Comparison of ENCODE assay signal across 16 cellular contexts in the genomic region with DNA sequence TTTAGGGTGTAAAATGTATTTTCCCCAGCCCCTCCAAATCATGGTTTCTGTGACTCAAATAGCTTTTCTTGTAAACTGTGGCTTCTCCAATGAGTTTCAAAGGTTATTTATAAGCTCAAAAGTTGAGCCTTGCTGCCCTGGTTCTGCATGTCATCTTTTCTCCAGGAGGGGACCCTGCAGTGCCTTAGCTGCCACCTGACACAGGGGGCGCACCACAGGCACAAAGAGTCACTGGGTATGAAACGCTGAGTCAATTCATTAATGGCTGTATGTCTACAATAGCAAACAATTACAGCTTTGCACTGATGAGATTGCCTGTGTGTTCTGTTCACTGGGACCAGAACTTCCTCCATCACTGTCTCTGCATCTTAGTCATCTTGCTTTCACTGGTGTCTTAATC.
DNase-seq lines count a peak whose midpoint lies in the region; ATAC-seq, FAIRE-seq and TF ChIP-seq lines count a peak whose summit lies in the region.
"Had no signal": no experiment of that assay in that cellular context is flagged by ENCODE, and none has a peak within 500 bp of the region (broad histone marks: within the 10 kb centered on the region; RNA-seq: fewer than 3 reads in every experiment).

No MANE protein-coding gene starts in this region.

- no peaks in the 10 kb centered on the region for H3K36me3 ChIP-seq in DOHH2 (ENCODE audit: control insufficient read depth, low read length)
- no peaks in the 10 kb centered on the region for H3K36me3 ChIP-seq in OCI-LY1 (ENCODE audit: insufficient read depth, low read length)
- H3K36me3 ChIP-seq in H1 (ENCODE audit: control insufficient read depth in 2 of 4, insufficient read depth in 4 of 4, low read length in 3 of 4), result no peaks in the 10 kb centered on the region
- H3K36me3 ChIP-seq in subcutaneous abdominal adipose tissue (ENCODE audit: control insufficient read depth in 5 of 5, insufficient read depth in 5 of 5, low read length in 5 of 5), result no peaks in the 10 kb centered on the region
- H3K36me3 ChIP-seq in body of pancreas (replicated peaks in 1 of 2; ENCODE audit: insufficient read depth in 1 of 2, low read depth in 2 of 2), result no peaks in the 10 kb centered on the region
- H3K36me3 ChIP-seq: BLaER1 had no signal

- no peak overlapping the region for H4K8ac ChIP-seq in H1 (ENCODE audit: extremely low read depth, insufficient read depth, low read length)

- no peak overlapping the region for H3K27ac ChIP-seq in DOHH2 (ENCODE audit: low read depth, low read length)
- H3K27ac ChIP-seq in OCI-LY1 (ENCODE audit: low read depth, low read length, poor library complexity, severe bottlenecking), result no peak overlapping the region
- H3K27ac ChIP-seq in H1 (ENCODE audit: low read depth, low read length), result no peak overlapping the region
- peak overlapping the region; percentile 1 for H3K27ac ChIP-seq in subcutaneous abdominal adipose tissue (ENCODE audit: low read depth, low read length)
- no peak overlapping the region for H3K27ac ChIP-seq in body of pancreas
- H3K27ac ChIP-seq: BLaER1, HL-60 had no signal

- TF ChIP-seq EP300 in H1 (IDR thresholded peaks at IDR 0.05; ENCODE audit: borderline replicate concordance in 1 of 2, low read depth in 2 of 2, low read length in 2 of 2), result no peak

- H3K9me3 ChIP-seq in DOHH2 (ENCODE audit: control insufficient read depth, insufficient read depth, low read length) (no peaks in the 10 kb centered on the region), OCI-LY1 (ENCODE audit: low read length) (no peaks in the 10 kb centered on the region), H1 (ENCODE audit: insufficient read depth in 2 of 2, low read depth in 1 of 2, low read length in 1 of 2) (0 out of 4 replicates have a peak, but pooled peaks cover 0 to 3% of the 10 kb centered on the region in 2 experiments), subcutaneous abdominal adipose tissue (ENCODE audit: control insufficient read depth in 5 of 5, low read length in 5 of 5) (peaks cover 0 to 5% (median 0%) of the 10 kb centered on the region in 5 donors), body of pancreas (no peaks in the 10 kb centered on the region)

- no peak overlapping the region for H2BK12ac ChIP-seq in H1 (ENCODE audit: low read depth, low read length)

- H2BK120ac ChIP-seq in H1 (replicated peaks; ENCODE audit: low read depth, low read length), result no peak overlapping the region

- no peak for TF ChIP-seq POLR2A in H1 (IDR thresholded peaks at IDR 0.05; ENCODE audit: control extremely low read depth in 1 of 2, low read depth in 2 of 2, low read length in 2 of 2)
- TF ChIP-seq POLR2A in body of pancreas (IDR thresholded peaks at IDR 0.05), result no peak

- H3K79me2 ChIP-seq in DOHH2 (ENCODE audit: control insufficient read depth, low read length) (no peaks in the 10 kb centered on the region), OCI-LY1 (ENCODE audit: insufficient read depth, low read length) (no peaks in the 10 kb centered on the region), H1 (ENCODE audit: control insufficient read depth in 1 of 2, insufficient read depth in 2 of 2, low read length in 2 of 2) (no peaks in the 10 kb centered on the region)

- no peaks in the 10 kb centered on the region for H3K23me2 ChIP-seq in H1 (ENCODE audit: low read depth, low read length)

- H4K91ac ChIP-seq in H1 (replicated peaks; ENCODE audit: insufficient read length, low read length), result no peak overlapping the region

- no peaks in the 10 kb centered on the region for H3K79me1 ChIP-seq in H1 (ENCODE audit: low read depth, low read length)

- peak in 1 of 2 experiments; percentile 50 for DNase-seq in H1 (ENCODE audit: low read depth in 1 of 2, low spot score in 2 of 2)
- no peak for DNase-seq in body of pancreas
- DNase-seq in MV-4-11 (lab: John Stamatoyannopoulos, UW), result no peak
- DNase-seq in T1000 (lab: John Stamatoyannopoulos, UW), result no peak
- DNase-seq: 8988T; AML-193; Calu3; CD4-positive, CD25-positive, alpha-beta regulatory T cell; DMS 273 treated with DMSO at 0.1 percent for 48 hours had no signal

- H3K4ac ChIP-seq in H1 (replicated peaks; ENCODE audit: insufficient read length, low read depth, low read length), result no peak overlapping the region

- H2AK5ac ChIP-seq in H1 (ENCODE audit: low read depth, low read length), result no peak overlapping the region

- no peaks in the 10 kb centered on the region for H3K9me2 ChIP-seq in DOHH2 (replicated peaks; ENCODE audit: control insufficient read depth, low read length)
- H3K9me2 ChIP-seq in OCI-LY1 (ENCODE audit: low read depth, low read length), result no peaks in the 10 kb centered on the region

- no peak overlapping the region for H3K18ac ChIP-seq in H1 (ENCODE audit: extremely low read depth, low read length)

- H3K14ac ChIP-seq in H1 (ENCODE audit: insufficient read length), result no peak overlapping the region

- H3F3A ChIP-seq in DOHH2 (ENCODE audit: control insufficient read depth, insufficient read depth) (no peaks in the 10 kb centered on the region), OCI-LY1 (ENCODE audit: insufficient read depth, low read length) (no peaks in the 10 kb centered on the region)

- H3K4me3 ChIP-seq in DOHH2 (ENCODE audit: low read length) (no peak overlapping the region), OCI-LY1 (ENCODE audit: low read depth, low read length, poor library complexity, severe bottlenecking) (no peak overlapping the region), H1 (ENCODE audit: extremely low read depth in 1 of 4, insufficient read depth in 2 of 4, low read depth in 3 of 4, low read length in 4 of 4) (no peak overlapping the region), subcutaneous abdominal adipose tissue (ENCODE audit: low read depth in 1 of 5, low read length in 5 of 5) (no peak overlapping the region), body of pancreas (no peak overlapping the region)
- H3K4me3 ChIP-seq: BLaER1, GM12878 had no signal

- FAIRE-seq in H1 (lab: Jason Lieb, UNC), result no peak
- FAIRE-seq: GM12878 had no signal

- no peak overlapping the region for H2BK15ac ChIP-seq in H1 (ENCODE audit: low read length)

- CTCF ChIA-PET in H1 (lab: Charles Lee; ENCODE audit: partially characterized antibody), result interaction anchor here (0.7 to 2.9 kb wide), 12 partner anchors 9 to 822 kb away, joined by 3 to 13 read pairs (median 3); no protein-coding TSS in a partner anchor

- TF ChIP-seq CTCF in DOHH2 (IDR thresholded peaks at IDR 0.05; ENCODE audit: low read depth, low read length, poor library complexity, severe bottlenecking), result peak; percentile 30
- peak; percentile 11; the same call in 1 of the 2 replicates for TF ChIP-seq CTCF in OCI-LY1 (IDR thresholded peaks at IDR 0.05; ENCODE audit: low read length)
- TF ChIP-seq CTCF in H1 (IDR thresholded peaks at IDR 0.05; ENCODE audit: control extremely low read depth in 1 of 3, insufficient read depth in 1 of 3, low read depth in 1 of 3, low read length in 3 of 3), result peak; percentile 66 to 86 (median 67)
- no peak for TF ChIP-seq CTCF in body of pancreas (IDR thresholded peaks at IDR 0.05)

- intact Hi-C loops in body of pancreas (cut with DNase I), result no loop called here

- no peak overlapping the region for H3K56ac ChIP-seq in H1 (replicated peaks; ENCODE audit: insufficient read length, low read depth, low read length)

- H3K27me3 ChIP-seq in DOHH2 (ENCODE audit: control insufficient read depth, low read length) (no peaks in the 10 kb centered on the region), OCI-LY1 (ENCODE audit: insufficient read depth, low read length) (no peaks in the 10 kb centered on the region), H1 (replicated peaks in 1 of 4; ENCODE audit: control insufficient read depth in 3 of 4, extremely low read depth in 1 of 4, insufficient read depth in 3 of 4, low read length in 3 of 4) (no peaks in the 10 kb centered on the region), subcutaneous abdominal adipose tissue (ENCODE audit: control insufficient read depth in 5 of 5, insufficient read depth in 4 of 5, low read length in 5 of 5) (no peaks in the 10 kb centered on the region), body of pancreas (no peaks in the 10 kb centered on the region)
- H3K27me3 ChIP-seq: BLaER1 had no signal

- H4K20me1 ChIP-seq in DOHH2 (ENCODE audit: control insufficient read depth, insufficient read depth, low read depth, low read length) (no peaks in the 10 kb centered on the region), OCI-LY1 (ENCODE audit: insufficient read depth, low read length) (no peaks in the 10 kb centered on the region), H1 (replicated peaks in 1 of 2; ENCODE audit: control insufficient read depth in 1 of 2, insufficient read depth in 2 of 2, low read length in 2 of 2) (no peaks in the 10 kb centered on the region)
- H4K20me1 ChIP-seq: BLaER1 had no signal

- H3K9ac ChIP-seq in OCI-LY1 (ENCODE audit: low read length), result no peak overlapping the region
- no peak overlapping the region for H3K9ac ChIP-seq in H1 (replicated peaks in 1 of 4; ENCODE audit: extremely low read depth in 1 of 4, low read depth in 3 of 4, low read length in 3 of 4)
- H3K9ac ChIP-seq in subcutaneous abdominal adipose tissue (ENCODE audit: low read length in 5 of 5), result no peak overlapping the region
- H3K9ac ChIP-seq: BLaER1 had no signal

- no peak overlapping the region for H2AFZ ChIP-seq in OCI-LY1 (ENCODE audit: low read length)
- no peak overlapping the region for H2AFZ ChIP-seq in H1 (ENCODE audit: low read length)

- H3K23ac ChIP-seq in H1 (ENCODE audit: insufficient read length), result no peak overlapping the region

- H2BK20ac ChIP-seq in H1 (ENCODE audit: low read length), result no peak overlapping the region

- H3K4me1 ChIP-seq in DOHH2 (ENCODE audit: control insufficient read depth, low read length), result no peaks in the 10 kb centered on the region
- no peaks in the 10 kb centered on the region for H3K4me1 ChIP-seq in OCI-LY1 (ENCODE audit: insufficient read depth, low read length, severe bottlenecking)
- no peaks in the 10 kb centered on the region for H3K4me1 ChIP-seq in H1 (replicated peaks in 1 of 4; ENCODE audit: control insufficient read depth in 3 of 4, insufficient read depth in 4 of 4, low read length in 3 of 4)
- peaks cover 0 to 47% (median 28%) of the 10 kb centered on the region in 5 donors for H3K4me1 ChIP-seq in subcutaneous abdominal adipose tissue (ENCODE audit: control insufficient read depth in 5 of 5, insufficient read depth in 5 of 5, low read length in 5 of 5)
- H3K4me1 ChIP-seq in body of pancreas, result no peaks in the 10 kb centered on the region

- 92% methylated on average over 2 of the region's 2 CpGs; no CpG with 5 or more reads in 1 of the 2 experiments for WGBS in H1 (ENCODE audit: extremely low coverage in 1 of 2, insufficient coverage in 1 of 2, insufficient read length in 1 of 2, insufficient replicate concordance in 2 of 2, low coverage in 1 of 2, low lambda C conversion rate in 2 of 2, missing lambda C conversion rate in 1 of 2), 2 experiments
- WGBS in body of pancreas, 2 donors, result 81 to 92% methylated on average over 2 of the region's 2 CpGs

- ATAC-seq in body of pancreas, result no peak
- ATAC-seq: GM12878, HCT116 had no signal

- no peak overlapping the region for H2BK5ac ChIP-seq in H1 (ENCODE audit: low read depth, low read length)

- TF ChIP-seq RAD21 in H1 (IDR thresholded peaks at IDR 0.05 in 1 of 2, conservative IDR thresholded peaks at IDR 0.05 in 1 of 2; ENCODE audit: low read depth in 2 of 2, low read length in 2 of 2), result peak; percentile 30 to 49; a peak in 3 of 4 replicates

- H3K4me2 ChIP-seq in DOHH2 (ENCODE audit: low read length), result no peak overlapping the region
- H3K4me2 ChIP-seq in OCI-LY1 (ENCODE audit: low read length), result no peak overlapping the region
- H3K4me2 ChIP-seq in H1 (ENCODE audit: insufficient read depth in 1 of 2, low read depth in 2 of 2, low read length in 2 of 2), result no peak overlapping the region
- H3K4me2 ChIP-seq: BLaER1 had no signal

- POLR2A ChIA-PET in H1 (lab: Charles Lee; ENCODE audit: partially characterized antibody), result no interaction called here

- H4K5ac ChIP-seq in H1 (ENCODE audit: insufficient read length, low read depth, low read length), result no peak overlapping the region

Comparison
In these comparisons a context has a peak if more than half of its experiments do, and no peak if none do; other contexts are left out.
1. CTCF ChIP-seq: peak in DOHH2 (single experiment), OCI-LY1 (single experiment) and H1 (3 of 3); none in body of pancreas (0 of 7).